Comparison of ENCODE assay signal across 10 cellular contexts in the genomic region with DNA sequence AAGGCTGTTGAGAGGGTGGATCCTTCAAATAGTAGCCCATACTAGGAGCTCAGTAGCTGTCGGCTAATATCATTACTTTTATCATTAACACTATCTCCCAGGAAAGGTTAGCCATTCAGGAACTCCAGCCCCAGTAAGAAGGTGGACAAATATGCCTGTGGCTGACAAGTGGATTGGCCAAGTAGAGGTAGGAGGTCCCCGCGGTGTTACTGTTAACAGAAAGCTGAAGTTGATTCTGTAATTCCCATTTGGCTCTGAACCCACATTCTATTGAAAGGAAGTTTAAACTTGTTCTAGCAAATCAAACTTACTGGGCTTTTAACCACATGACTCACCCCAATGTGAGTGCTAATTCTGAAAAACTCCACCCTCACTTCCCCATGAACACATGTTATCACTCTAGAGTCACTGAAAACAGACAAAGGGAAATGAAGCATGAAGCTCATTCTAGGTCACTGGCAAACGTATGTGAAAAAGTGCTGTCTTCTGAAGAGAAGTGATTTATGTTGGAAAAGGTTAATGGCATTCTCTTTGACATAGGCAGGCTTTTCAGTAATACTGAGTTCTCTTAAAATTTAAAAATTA.
DNase-seq lines count a peak whose midpoint lies in the region; ATAC-seq, FAIRE-seq and TF ChIP-seq lines count a peak whose summit lies in the region.
"Had no signal": no experiment of that assay in that cellular context is flagged by ENCODE, and none has a peak within 500 bp of the region (broad histone marks: within the 10 kb centered on the region; RNA-seq: fewer than 3 reads in every experiment).

No MANE protein-coding gene starts in this region.

- H3K4me3 ChIP-seq in GM12878 (no peak overlapping the region), skeletal muscle cell (ENCODE audit: low read depth, low read length) (no peak overlapping the region)

- FAIRE-seq in GM12878 (lab: Jason Lieb, UNC) = no peak
- FAIRE-seq: GM18507 had no signal

- H3K4me1 ChIP-seq in GM12878 (ENCODE audit: control insufficient read depth, insufficient read depth, low read length) = no peaks in the 10 kb centered on the region

- no peak overlapping the region for H3K27ac Mint-ChIP-seq in activated naive CD4-positive, alpha-beta T cell treated with anti-CD3 and anti-CD28 coated beads, Interleukin-2, amount 50 U/mL, for 72 hours

- WGBS in GM12878 (ENCODE audit: insufficient coverage, insufficient replicate concordance, low lambda C conversion rate, missing lambda C conversion rate) = 60% methylated on average over 4 of the region's 4 CpGs

- H3K27ac ChIP-seq in GM12878 (ENCODE audit: control insufficient read depth, insufficient read depth) = no peak overlapping the region

- H3K79me2 ChIP-seq in GM12878 (ENCODE audit: control insufficient read depth, insufficient read depth, low read length) = no peaks in the 10 kb centered on the region

- RAD21 ChIA-PET in GM12878 (lab: Charles Lee; ENCODE audit: unreplicated experiment) = no interaction called here

- TF ChIP-seq CTCF in GM12878 (IDR thresholded peaks at IDR 0.05 in 2 of 3, conservative IDR thresholded peaks at IDR 0.05 in 1 of 3; ENCODE audit: control insufficient read depth in 2 of 3, extremely low read depth in 1 of 3, insufficient read depth in 1 of 3, low read depth in 3 of 3, low read length in 3 of 3) = no peak

- no peaks in the 10 kb centered on the region for H4K20me1 ChIP-seq in GM12878 (ENCODE audit: control insufficient read depth, insufficient read depth)

- no peak for TF ChIP-seq EP300 in GM12878 (IDR thresholded peaks at IDR 0.05; ENCODE audit: borderline replicate concordance in 1 of 2, control insufficient read depth in 1 of 2, low read depth in 2 of 2, low read length in 2 of 2)

- H3K36me3 ChIP-seq in GM12878 (ENCODE audit: control insufficient read depth in 2 of 2, insufficient read depth in 2 of 2, low read length in 1 of 2) = no peaks in the 10 kb centered on the region

- TF ChIP-seq RAD21 in GM12878 (IDR thresholded peaks at IDR 0.05; ENCODE audit: insufficient read depth, low read depth, low read length) = no peak

- no peaks in the 10 kb centered on the region for H3K9me3 ChIP-seq in GM12878 (replicated peaks; ENCODE audit: control insufficient read depth, insufficient read depth, low read length)

- no peak for DNase-seq in GM12878 (ENCODE audit: low read depth, low spot score)
- DNase-seq in skeletal muscle cell (ENCODE audit: low read depth) = peak; percentile 48
- no peak for DNase-seq in HuH-7 (ENCODE audit: low spot score)
- DNase-seq in activated naive CD4-positive, alpha-beta T cell treated with anti-CD3 and anti-CD28 coated beads, Interleukin-2, amount 50 U/mL, for 72 hours (ENCODE audit: low spot score in 2 of 2) = no peak
- DNase-seq in activated CD8-positive, alpha-beta memory T cell treated with anti-CD3 and anti-CD28 coated beads, Interleukin-2, amount 50 U/mL, for 48 hours = no peak
- no peak for DNase-seq in SW480 (ENCODE audit: low spot score)
- DNase-seq: SHP77 had no signal

- H3K4me2 ChIP-seq in GM12878 (ENCODE audit: control insufficient read depth, insufficient read depth) = no peak overlapping the region

- no peaks in the 10 kb centered on the region for H3K36me3 Mint-ChIP-seq in activated naive CD4-positive, alpha-beta T cell treated with anti-CD3 and anti-CD28 coated beads, Interleukin-2, amount 50 U/mL, for 72 hours

- TF ChIP-seq POLR2A in GM12878 (IDR thresholded peaks at IDR 0.05; ENCODE audit: low read depth, low read length) = no peak

- no peaks in the 10 kb centered on the region for H3K27me3 ChIP-seq in GM12878 (replicated peaks in 1 of 2; ENCODE audit: control insufficient read depth in 2 of 2, insufficient read depth in 2 of 2, low read length in 1 of 2)

- BruUV-seq in GM12878 (replicated peaks; lab: Mats Ljungman, UMichigan) = no TSS peak

- in situ Hi-C loops in GM12878 (cut with MboI) = loop anchor here (25.0 kb wide), 1 partner anchor 334 kb away; no protein-coding TSS in a partner anchor

- CTCF ChIA-PET in GM12878 (lab: Yijun Ruan, JAX) = interaction anchor here (1.0 kb wide), 1 partner anchor 13 kb away, joined by 4 read pairs; no protein-coding TSS in a partner anchor

- no peak overlapping the region for H2AFZ ChIP-seq in GM12878 (ENCODE audit: control insufficient read depth, low read depth, low read length)

- peaks cover 0 to 2% of the 10 kb centered on the region in 2 donors for H3K9me3 Mint-ChIP-seq in activated naive CD4-positive, alpha-beta T cell treated with anti-CD3 and anti-CD28 coated beads, Interleukin-2, amount 50 U/mL, for 72 hours

- intact Hi-C loops in GM12878 (cut with micrococcal nuclease; ENCODE audit: unreplicated experiment) = no loop called here

- peak; percentile 68 for ATAC-seq in GM18861 (IDR thresholded peaks at IDR 0.05; ENCODE audit: unreplicated experiment)
- peak; percentile 82 for ATAC-seq in HG03469 (IDR thresholded peaks at IDR 0.05; ENCODE audit: unreplicated experiment)
- peak; percentile 86 for ATAC-seq in GM12878
- no peak for ATAC-seq in activated naive CD4-positive, alpha-beta T cell treated with anti-CD3 and anti-CD28 coated beads, Interleukin-2, amount 50 U/mL, for 72 hours

- SMC1A ChIA-PET in GM12878 (lab: Charles Lee; ENCODE audit: uncharacterized antibody, unreplicated experiment) = interaction anchor here (0.7 to 1.1 kb wide), 2 partner anchors 13 to 16 kb away, joined by 3 to 4 read pairs; no protein-coding TSS in a partner anchor

- H3K9ac ChIP-seq in GM12878 (ENCODE audit: control insufficient read depth, insufficient read depth, low read length) = no peak overlapping the region

- POLR2A ChIA-PET in GM12878 (lab: Charles Lee) = no interaction called here

TF ChIP-seq in GM12878, 131 proteins besides CTCF, POLR2A, EP300 and RAD21 (continues in another document):
- TF ChIP-seq, protein P1, sequence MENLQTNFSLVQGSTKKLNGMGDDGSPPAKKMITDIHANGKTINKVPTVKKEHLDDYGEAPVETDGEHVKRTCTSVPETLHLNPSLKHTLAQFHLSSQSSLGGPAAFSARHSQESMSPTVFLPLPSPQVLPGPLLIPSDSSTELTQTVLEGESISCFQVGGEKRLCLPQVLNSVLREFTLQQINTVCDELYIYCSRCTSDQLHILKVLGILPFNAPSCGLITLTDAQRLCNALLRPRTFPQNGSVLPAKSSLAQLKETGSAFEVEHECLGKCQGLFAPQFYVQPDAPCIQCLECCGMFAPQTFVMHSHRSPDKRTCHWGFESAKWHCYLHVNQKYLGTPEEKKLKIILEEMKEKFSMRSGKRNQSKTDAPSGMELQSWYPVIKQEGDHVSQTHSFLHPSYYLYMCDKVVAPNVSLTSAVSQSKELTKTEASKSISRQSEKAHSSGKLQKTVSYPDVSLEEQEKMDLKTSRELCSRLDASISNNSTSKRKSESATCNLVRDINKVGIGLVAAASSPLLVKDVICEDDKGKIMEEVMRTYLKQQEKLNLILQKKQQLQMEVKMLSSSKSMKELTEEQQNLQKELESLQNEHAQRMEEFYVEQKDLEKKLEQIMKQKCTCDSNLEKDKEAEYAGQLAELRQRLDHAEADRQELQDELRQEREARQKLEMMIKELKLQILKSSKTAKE (IDR thresholded peaks at IDR 0.05; ENCODE audit: low read depth, poor library complexity, severe bottlenecking) = no peak
- TF ChIP-seq SREBF2 (IDR thresholded peaks at IDR 0.05; ENCODE audit: low read length) = no peak
- TF ChIP-seq ETV6 (conservative IDR thresholded peaks at IDR 0.05 in 1 of 2, IDR thresholded peaks at IDR 0.05 in 1 of 2; ENCODE audit: borderline replicate concordance in 1 of 2, low read depth in 1 of 2) = no peak
- no peak for TF ChIP-seq ELK1 (IDR thresholded peaks at IDR 0.05; ENCODE audit: low read depth, low read length)
- no peak for TF ChIP-seq HDAC2 (IDR thresholded peaks at IDR 0.05)
- no peak for TF ChIP-seq SUZ12 (IDR thresholded peaks at IDR 0.05; ENCODE audit: unreplicated experiment)
- no peak for TF ChIP-seq CEBPB (IDR thresholded peaks at IDR 0.05; ENCODE audit: borderline replicate concordance in 1 of 2, low read depth in 2 of 2, low read length in 2 of 2)
- TF ChIP-seq SMAD5 (IDR thresholded peaks at IDR 0.05; ENCODE audit: low read depth) = no peak
- TF ChIP-seq PML (IDR thresholded peaks at IDR 0.05; ENCODE audit: low read length) = no peak
- TF ChIP-seq EED (IDR thresholded peaks at IDR 0.05; ENCODE audit: low read depth) = no peak
- TF ChIP-seq, protein P2, sequence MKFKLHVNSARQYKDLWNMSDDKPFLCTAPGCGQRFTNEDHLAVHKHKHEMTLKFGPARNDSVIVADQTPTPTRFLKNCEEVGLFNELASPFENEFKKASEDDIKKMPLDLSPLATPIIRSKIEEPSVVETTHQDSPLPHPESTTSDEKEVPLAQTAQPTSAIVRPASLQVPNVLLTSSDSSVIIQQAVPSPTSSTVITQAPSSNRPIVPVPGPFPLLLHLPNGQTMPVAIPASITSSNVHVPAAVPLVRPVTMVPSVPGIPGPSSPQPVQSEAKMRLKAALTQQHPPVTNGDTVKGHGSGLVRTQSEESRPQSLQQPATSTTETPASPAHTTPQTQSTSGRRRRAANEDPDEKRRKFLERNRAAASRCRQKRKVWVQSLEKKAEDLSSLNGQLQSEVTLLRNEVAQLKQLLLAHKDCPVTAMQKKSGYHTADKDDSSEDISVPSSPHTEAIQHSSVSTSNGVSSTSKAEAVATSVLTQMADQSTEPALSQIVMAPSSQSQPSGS (IDR thresholded peaks at IDR 0.05; ENCODE audit: low read length) = no peak
- no peak for TF ChIP-seq RUNX3 (IDR thresholded peaks at IDR 0.05; ENCODE audit: low read length)
- TF ChIP-seq IRF4 (IDR thresholded peaks at IDR 0.05; ENCODE audit: low read depth, low read length) = no peak

Comparison
In these comparisons a context has a peak if more than half of its experiments do, and no peak if none do; other contexts are left out.
1. ATAC-seq: peak in GM18861 (single experiment), HG03469 (single experiment) and GM12878 (single experiment); none in activated naive CD4-positive, alpha-beta T cell treated with anti-CD3 and anti-CD28 coated beads, Interleukin-2, amount 50 U/mL, for 72 hours (0 of 2).